ENCODE assay signal across 25 cellular contexts in genomic region chr5:38794986-38795385, GRCh38. TPM values are rescaled to one million over a fixed set of nuclear protein-coding genes. Genes with fewer than 3 reads are reported as not detected.
"Had no signal": no experiment of that assay in that cellular context is flagged by ENCODE, and none has a peak within 500 bp of the region (broad histone marks: within the 10 kb centered on the region; RNA-seq: fewer than 3 reads in every experiment).

No MANE protein-coding gene starts in this region.

- H3K9ac ChIP-seq: neural progenitor cell, parathyroid adenoma had no signal

- H3K27me3 ChIP-seq: dorsolateral prefrontal cortex, neural progenitor cell, right lobe of liver, testis, tibial artery, upper lobe of left lung had no signal

- ATAC-seq: esophagus mucosa; foreskin keratinocyte; mucosa of descending colon; naive thymus-derived CD4-positive, alpha-beta T cell; stimulated activated naive CD8-positive, alpha-beta T cell treated with anti-CD3 and anti-CD28 coated beads, Interleukin-15, amount 100 ng/mL, for 72 hours had no signal

- DNase-seq: dorsolateral prefrontal cortex; effector CD4-positive, alpha-beta T cell; foreskin keratinocyte; mesenchymal stem cell; mucosa of descending colon; naive thymus-derived CD4-positive, alpha-beta T cell; right lobe of liver; stimulated activated CD4-positive, alpha-beta T cell treated with anti-CD3 and anti-CD28 coated beads, Interleukin-12 subunit alpha, Interleukin-12 subunit beta, amount 100 ng/mL, for 4 hours; stimulated activated CD4-positive, alpha-beta T cell treated with anti-CD3 and anti-CD28 coated beads, Interleukin-1b, Interleukin-23, amount 100 ng/mL, for 48 hours; stimulated activated CD4-positive, alpha-beta T cell treated with anti-CD3 and anti-CD28 coated beads, Interleukin-4, amount 100 ng/mL, for 1 hour; stimulated activated CD8-positive, alpha-beta memory T cell treated with anti-CD3 and anti-CD28 coated beads, Interleukin-4, amount 100 ng/mL, for 48 hours; stimulated activated naive CD4-positive, alpha-beta T cell; stimulated activated naive CD8-positive, alpha-beta T cell treated with anti-CD3 and anti-CD28 coated beads, Interleukin-15, amount 100 ng/mL, for 72 hours; testis; tibial artery; upper lobe of left lung had no signal

- H3K4me1 ChIP-seq: foreskin keratinocyte, neural progenitor cell, parathyroid adenoma, right lobe of liver had no signal

- H3K4me3 ChIP-seq: dorsolateral prefrontal cortex, lung, mucosa of descending colon, neural progenitor cell, right lobe of liver, smooth muscle cell, testis, tibial artery, upper lobe of left lung had no signal

- H3K4me3 Mint-ChIP-seq: mesothelial cell of epicardium; naive thymus-derived CD4-positive, alpha-beta T cell; nephron; neural progenitor cell; stimulated activated naive CD8-positive, alpha-beta T cell treated with anti-CD3 and anti-CD28 coated beads, Interleukin-15, amount 100 ng/mL, for 72 hours had no signal

- H3K36me3 ChIP-seq: neural progenitor cell, right lobe of liver, tibial artery, upper lobe of left lung had no signal

- H3K4me1 Mint-ChIP-seq: mesothelial cell of epicardium; nephron; neural progenitor cell; stimulated activated naive CD8-positive, alpha-beta T cell treated with anti-CD3 and anti-CD28 coated beads, Interleukin-15, amount 100 ng/mL, for 72 hours had no signal

- H3K27ac ChIP-seq: epithelial cell of prostate, foreskin keratinocyte, neural progenitor cell, right lobe of liver had no signal

- H3K79me2 ChIP-seq: parathyroid adenoma had no signal

- H3K9me3 ChIP-seq: mucosa of descending colon, right lobe of liver, testis, tibial artery, upper lobe of left lung had no signal

- H3K27ac Mint-ChIP-seq: mesothelial cell of epicardium; naive thymus-derived CD4-positive, alpha-beta T cell; nephron; neural progenitor cell; progenitor cell of endocrine pancreas; stimulated activated naive CD8-positive, alpha-beta T cell treated with anti-CD3 and anti-CD28 coated beads, Interleukin-15, amount 100 ng/mL, for 72 hours had no signal

- H2AFZ ChIP-seq: neural progenitor cell, parathyroid adenoma had no signal

- H3K36me3 Mint-ChIP-seq: mesothelial cell of epicardium; naive thymus-derived CD4-positive, alpha-beta T cell; neural progenitor cell had no signal

- H3K9me3 Mint-ChIP-seq: mesothelial cell of epicardium; naive thymus-derived CD4-positive, alpha-beta T cell; nephron; neural progenitor cell; stimulated activated naive CD8-positive, alpha-beta T cell treated with anti-CD3 and anti-CD28 coated beads, Interleukin-15, amount 100 ng/mL, for 72 hours had no signal

RNA-seq across cellular contexts. Expression of gene OSMR, which starts 50.8 kb away (rescaled TPM):
- total RNA-seq: naive thymus-derived CD4-positive, alpha-beta T cell had no signal
